ENCODE assay signal across 37 cellular contexts in the genomic region with DNA sequence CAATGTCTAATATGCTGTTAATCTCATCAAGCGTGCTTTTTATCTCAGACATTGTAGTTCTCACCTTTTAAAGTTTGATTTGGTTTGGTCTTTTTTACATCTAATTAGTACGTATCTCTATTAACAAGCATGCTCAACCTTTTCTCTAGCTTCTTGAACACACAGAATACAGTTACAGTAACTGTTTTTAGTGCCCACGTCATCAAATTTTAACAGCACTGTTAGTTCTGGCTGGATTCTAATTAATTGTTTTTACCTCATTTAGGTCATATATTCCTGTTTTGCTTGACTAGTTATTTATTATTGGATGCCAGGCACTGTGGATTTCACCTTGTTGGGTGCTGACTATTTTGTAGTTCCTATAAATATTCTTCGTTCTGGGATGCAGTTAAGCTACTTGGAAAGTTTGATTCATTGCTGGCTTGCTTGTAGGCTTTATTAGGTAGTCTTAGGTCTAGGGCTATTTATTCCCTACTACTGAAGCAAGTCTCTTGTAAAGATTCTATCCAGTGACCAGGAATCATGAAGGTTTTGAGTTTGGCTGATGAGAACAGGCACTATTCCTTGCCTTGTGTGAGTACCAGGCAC.
"Had no signal": no experiment of that assay in that cellular context is flagged by ENCODE, and none has a peak within 500 bp of the region (broad histone marks: within the 10 kb centered on the region; RNA-seq: fewer than 3 reads in every experiment).

No MANE protein-coding gene starts in this region.

- H3K27ac Mint-ChIP-seq: activated B cell treated with CpG ODN at 0.5 μM for 24 hours; activated CD8-positive, alpha-beta memory T cell treated with anti-CD3 and anti-CD28 coated beads, Interleukin-2, amount 10 ng/mL, durations not matched to agents 7 days and 5 days; activated CD8-positive, alpha-beta T cell treated with anti-CD3 and anti-CD28 coated beads, Interleukin-2, amount 10 ng/mL, durations not matched to agents 7 days and 5 days; activated naive CD4-positive, alpha-beta T cell treated with anti-CD3 and anti-CD28 coated beads for 36 hours; activated naive CD4-positive, alpha-beta T cell treated with anti-CD3 and anti-CD28 coated beads, Interleukin-2, amount 50 U/mL, for 24 hours; activated naive CD8-positive, alpha-beta T cell treated with anti-CD3 and anti-CD28 coated beads for 36 hours; activated naive CD8-positive, alpha-beta T cell treated with anti-CD3 and anti-CD28 coated beads, Interleukin-2, amount 50 U/mL, for 24 hours; activated T-helper 1 cell treated with anti-CD3 and anti-CD28 coated beads, Interleukin-12 subunit alpha, Interleukin-12 subunit beta, Interleukin-2, Interleukin-4 antibody, amounts not matched to agents 30 ng/mL and 10 ng/mL and 1 ng/mL, durations not matched to agents 14 hours and 24 hours and 36 hours; activated T-helper 2 cell treated with anti-CD3 and anti-CD28 coated beads, Interferon-gamma antibody, Interleukin-2, Interleukin-4, amounts not matched to agents 10 μg/mL and 5 μg/mL and 100 μg/mL, durations not matched to agents 14 hours and 24 hours and 36 hours; brain; T-helper 17 cell; T-helper 2 cell treated with Interferon-gamma antibody and Interleukin-4, amounts not matched to agents 5 μg/mL and 100 μg/mL, for 36 hours had no signal

- H3K4me1 ChIP-seq: adrenal gland, breast epithelium, colonic mucosa had no signal

- H3K4me1 Mint-ChIP-seq: activated B cell treated with CpG ODN at 0.5 μM for 24 hours; activated CD8-positive, alpha-beta memory T cell treated with anti-CD3 and anti-CD28 coated beads, Interleukin-2, amount 10 ng/mL, durations not matched to agents 7 days and 5 days; activated naive CD4-positive, alpha-beta T cell treated with anti-CD3 and anti-CD28 coated beads, Interleukin-2, amount 50 U/mL, for 24 hours; activated naive CD8-positive, alpha-beta T cell treated with anti-CD3 and anti-CD28 coated beads for 36 hours; activated naive CD8-positive, alpha-beta T cell treated with anti-CD3 and anti-CD28 coated beads, Interleukin-2, amount 50 U/mL, for 24 hours; brain; T-helper 17 cell had no signal

- H3K36me3 ChIP-seq: adrenal gland, breast epithelium, cardiac muscle cell, colonic mucosa, WERI-Rb-1 had no signal

- H3K4me3 Mint-ChIP-seq: activated B cell treated with CpG ODN at 0.5 μM for 24 hours; activated CD8-positive, alpha-beta memory T cell treated with anti-CD3 and anti-CD28 coated beads, Interleukin-2, amount 10 ng/mL, durations not matched to agents 7 days and 5 days; activated CD8-positive, alpha-beta T cell treated with anti-CD3 and anti-CD28 coated beads, Interleukin-2, amount 10 ng/mL, durations not matched to agents 7 days and 5 days; activated naive CD4-positive, alpha-beta T cell treated with anti-CD3 and anti-CD28 coated beads for 36 hours; activated naive CD4-positive, alpha-beta T cell treated with anti-CD3 and anti-CD28 coated beads, Interleukin-2, amount 50 U/mL, for 24 hours; activated naive CD8-positive, alpha-beta T cell treated with anti-CD3 and anti-CD28 coated beads for 36 hours; activated naive CD8-positive, alpha-beta T cell treated with anti-CD3 and anti-CD28 coated beads, Interleukin-2, amount 50 U/mL, for 24 hours; activated T-helper 1 cell treated with anti-CD3 and anti-CD28 coated beads, Interleukin-12 subunit alpha, Interleukin-12 subunit beta, Interleukin-2, Interleukin-4 antibody, amounts not matched to agents 30 ng/mL and 10 ng/mL and 1 ng/mL, durations not matched to agents 14 hours and 24 hours and 36 hours; brain; T-helper 17 cell; T-helper 2 cell treated with Interferon-gamma antibody and Interleukin-4, amounts not matched to agents 5 μg/mL and 100 μg/mL, for 36 hours had no signal

- DNase-seq: activated B cell treated with CpG ODN at 0.5 μM for 24 hours; activated CD4-positive, alpha-beta T cell treated with anti-CD3 and anti-CD28 coated beads for 48 hours; activated CD4-positive, alpha-beta T cell treated with anti-CD3 and anti-CD28 coated beads, Interleukin-2, amount 50 U/mL, for 1 hour; activated CD4-positive, alpha-beta T cell treated with anti-CD3 and anti-CD28 coated beads, Interleukin-2, amount 50 U/mL, for 48 hours; activated CD8-positive, alpha-beta memory T cell treated with anti-CD3 and anti-CD28 coated beads, Interleukin-2, amount 10 ng/mL, durations not matched to agents 7 days and 5 days; activated CD8-positive, alpha-beta memory T cell treated with anti-CD3 and anti-CD28 coated beads, Interleukin-2, amount 50 U/mL, for 4 hours; activated CD8-positive, alpha-beta T cell treated with anti-CD3 and anti-CD28 coated beads, Interleukin-2, amount 10 ng/mL, durations not matched to agents 7 days and 5 days; activated effector memory CD4-positive, alpha-beta T cell treated with anti-CD3 and anti-CD28 coated beads, Interleukin-2, amount 50 U/mL, for 16 hours; activated naive CD4-positive, alpha-beta T cell treated with anti-CD3 and anti-CD28 coated beads for 36 hours; activated naive CD8-positive, alpha-beta T cell treated with anti-CD3 and anti-CD28 coated beads for 36 hours; activated naive CD8-positive, alpha-beta T cell treated with anti-CD3 and anti-CD28 coated beads, Interleukin-2, amount 50 U/mL, for 24 hours; activated T-cell treated with anti-CD3 and anti-CD28 coated beads, Interleukin-2, amount 50 U/mL, for 1 hour; activated T-cell treated with anti-CD3 and anti-CD28 coated beads, Interleukin-2, amount 50 U/mL, for 48 hours; adrenal gland; amygdala; aorta; central memory CD4-positive, alpha-beta T cell; cerebellar nuclear complex; colonic mucosa; effector CD8-positive, alpha-beta T cell; glutamatergic neuron; T-helper 1 cell; T-helper 17 cell; T1000; WERI-Rb-1 had no signal

- H3K36me3 Mint-ChIP-seq: activated CD8-positive, alpha-beta memory T cell treated with anti-CD3 and anti-CD28 coated beads, Interleukin-2, amount 10 ng/mL, durations not matched to agents 7 days and 5 days; activated naive CD4-positive, alpha-beta T cell treated with anti-CD3 and anti-CD28 coated beads, Interleukin-2, amount 50 U/mL, for 24 hours; activated naive CD8-positive, alpha-beta T cell treated with anti-CD3 and anti-CD28 coated beads for 36 hours; brain had no signal

- H3K4me3 ChIP-seq: adrenal gland, breast epithelium, cardiac muscle cell, colonic mucosa had no signal

- H3K27ac ChIP-seq: adrenal gland, breast epithelium, cardiac muscle cell, colonic mucosa, epithelial cell of prostate, WERI-Rb-1 had no signal

- ATAC-seq: activated CD4-positive, CD25-positive, alpha-beta regulatory T cell treated with anti-CD3 and anti-CD28 coated beads, Interleukin-2, amount 50 U/mL, for 24 hours; activated CD8-positive, alpha-beta memory T cell treated with anti-CD3 and anti-CD28 coated beads, Interleukin-2, amount 10 ng/mL, durations not matched to agents 7 days and 5 days; activated CD8-positive, alpha-beta T cell treated with anti-CD3 and anti-CD28 coated beads, Interleukin-2, amount 10 ng/mL, durations not matched to agents 7 days and 5 days; activated naive CD8-positive, alpha-beta T cell treated with anti-CD3 and anti-CD28 coated beads, Interleukin-2, amount 50 U/mL, for 24 hours; T-helper 17 cell had no signal

- H3K9me3 ChIP-seq: colonic mucosa had no signal

- H3K9me3 Mint-ChIP-seq: activated naive CD4-positive, alpha-beta T cell treated with anti-CD3 and anti-CD28 coated beads, Interleukin-2, amount 50 U/mL, for 24 hours; activated naive CD8-positive, alpha-beta T cell treated with anti-CD3 and anti-CD28 coated beads for 36 hours; activated naive CD8-positive, alpha-beta T cell treated with anti-CD3 and anti-CD28 coated beads, Interleukin-2, amount 50 U/mL, for 24 hours; activated T-helper 1 cell treated with anti-CD3 and anti-CD28 coated beads, Interleukin-12 subunit alpha, Interleukin-12 subunit beta, Interleukin-2, Interleukin-4 antibody, amounts not matched to agents 30 ng/mL and 10 ng/mL and 1 ng/mL, durations not matched to agents 14 hours and 24 hours and 36 hours; activated T-helper 2 cell treated with anti-CD3 and anti-CD28 coated beads, Interferon-gamma antibody, Interleukin-2, Interleukin-4, amounts not matched to agents 10 μg/mL and 5 μg/mL and 100 μg/mL, durations not matched to agents 14 hours and 24 hours and 36 hours; T-helper 2 cell treated with Interferon-gamma antibody and Interleukin-4, amounts not matched to agents 5 μg/mL and 100 μg/mL, for 36 hours had no signal

- H3K27me3 ChIP-seq: adrenal gland, breast epithelium, cardiac muscle cell, colonic mucosa had no signal

- FAIRE-seq: endometrium, endothelial cell of umbilical vein, frontal cortex had no signal

- H3K27me3 Mint-ChIP-seq: activated CD8-positive, alpha-beta memory T cell treated with anti-CD3 and anti-CD28 coated beads, Interleukin-2, amount 10 ng/mL, durations not matched to agents 7 days and 5 days; activated naive CD8-positive, alpha-beta T cell treated with anti-CD3 and anti-CD28 coated beads for 36 hours; activated naive CD8-positive, alpha-beta T cell treated with anti-CD3 and anti-CD28 coated beads, Interleukin-2, amount 50 U/mL, for 24 hours; T-helper 17 cell had no signal
